In the genomic region with DNA sequence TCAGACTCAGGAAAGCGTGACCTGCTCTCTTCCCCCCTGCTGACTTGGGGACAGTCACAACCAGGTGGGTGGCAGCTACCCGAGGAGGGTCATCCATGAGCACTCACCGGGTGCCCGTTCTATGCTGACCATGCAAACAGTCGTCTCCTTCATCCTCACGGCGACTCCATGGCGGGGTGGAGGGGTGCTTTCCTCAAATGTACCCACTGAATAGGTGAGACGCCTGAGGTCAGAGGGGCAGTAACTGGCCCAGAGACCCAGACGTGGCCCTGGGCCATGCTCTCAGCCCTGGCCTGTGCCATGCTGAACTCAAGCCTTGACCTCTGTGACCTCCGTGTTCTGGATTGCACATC, we compare ENCODE assay signal across 33 cellular contexts.
"Had no signal": no experiment of that assay in that cellular context is flagged by ENCODE, and none has a peak within 500 bp of the region (broad histone marks: within the 10 kb centered on the region; RNA-seq: fewer than 3 reads in every experiment).

No MANE protein-coding gene starts in this region.

- H3K27ac Mint-ChIP-seq: activated CD4-positive, alpha-beta memory T cell treated with anti-CD3 and anti-CD28 coated beads, Interleukin-2, amount 10 ng/mL, durations not matched to agents 7 days and 5 days; activated CD8-positive, alpha-beta memory T cell treated with anti-CD3 and anti-CD28 coated beads, Interleukin-2, amount 10 ng/mL, durations not matched to agents 7 days and 5 days; activated naive CD4-positive, alpha-beta T cell treated with anti-CD3 and anti-CD28 coated beads, Interleukin-2, amount 10 ng/mL, durations not matched to agents 7 days and 5 days; activated naive CD8-positive, alpha-beta T cell; activated T-helper 2 cell treated with anti-CD3 and anti-CD28 coated beads, Interferon-gamma antibody, Interleukin-2, Interleukin-4, amounts not matched to agents 10 μg/mL and 5 μg/mL and 100 μg/mL, durations not matched to agents 14 hours and 24 hours and 36 hours had no signal

- DNase-seq: activated CD4-positive, alpha-beta memory T cell treated with anti-CD3 and anti-CD28 coated beads, Interleukin-2, amount 10 ng/mL, durations not matched to agents 7 days and 5 days; activated CD4-positive, alpha-beta T cell treated with anti-CD3 and anti-CD28 coated beads for 4 hours; activated CD8-positive, alpha-beta memory T cell treated with anti-CD3 and anti-CD28 coated beads for 24 hours; activated CD8-positive, alpha-beta memory T cell treated with anti-CD3 and anti-CD28 coated beads, Interleukin-2, amount 10 ng/mL, durations not matched to agents 7 days and 5 days; activated CD8-positive, alpha-beta memory T cell treated with anti-CD3 and anti-CD28 coated beads, Interleukin-2, amount 50 U/mL, for 48 hours; activated naive CD4-positive, alpha-beta T cell treated with anti-CD3 and anti-CD28 coated beads, Interleukin-2, amount 10 ng/mL, durations not matched to agents 7 days and 5 days; caudate nucleus; cerebellar nuclear complex; Kasumi-1; KG1; MG63; NCI-H1048; NCI-H1436 treated with DMSO at 0.1 percent for 48 hours; NCI-H1694 treated with DMSO at 0.1 percent for 48 hours; NCI-H2029; NCI-H345; NCI-H526; NCI-H748 treated with DMSO at 0.1 percent for 48 hours; NK-92 treated with Interleukin-12 subunit alpha and Interleukin-12 subunit beta, amount 100 ng/mL, for 24 hours; PC-3; RPMI8226; SHP77 treated with DMSO at 0.1 percent for 48 hours; SW 1271; T-helper 1 cell; T-helper 2 cell; T-helper 9 cell; WERI-Rb-1 had no signal

- H3K4me3 ChIP-seq: body of pancreas, breast epithelium, MG63, Peyer's patch, SJSA1 had no signal

- H3K27ac ChIP-seq: body of pancreas, breast epithelium, Peyer's patch, SJSA1, WERI-Rb-1 had no signal

- H3K9me3 ChIP-seq: body of pancreas, breast epithelium, MG63, Peyer's patch, SJSA1 had no signal

- H3K9me3 Mint-ChIP-seq: activated CD4-positive, alpha-beta memory T cell treated with anti-CD3 and anti-CD28 coated beads, Interleukin-2, amount 10 ng/mL, durations not matched to agents 7 days and 5 days; activated naive CD4-positive, alpha-beta T cell treated with anti-CD3 and anti-CD28 coated beads, Interleukin-2, amount 10 ng/mL, durations not matched to agents 7 days and 5 days; activated T-helper 2 cell treated with anti-CD3 and anti-CD28 coated beads, Interferon-gamma antibody, Interleukin-2, Interleukin-4, amounts not matched to agents 10 μg/mL and 5 μg/mL and 100 μg/mL, durations not matched to agents 14 hours and 24 hours and 36 hours had no signal

- ATAC-seq: activated CD8-positive, alpha-beta memory T cell treated with anti-CD3 and anti-CD28 coated beads, Interleukin-2, amount 10 ng/mL, durations not matched to agents 7 days and 5 days; body of pancreas; PC-3 had no signal

- H3K4me3 Mint-ChIP-seq: activated CD4-positive, alpha-beta memory T cell treated with anti-CD3 and anti-CD28 coated beads, Interleukin-2, amount 10 ng/mL, durations not matched to agents 7 days and 5 days; activated CD8-positive, alpha-beta memory T cell treated with anti-CD3 and anti-CD28 coated beads, Interleukin-2, amount 10 ng/mL, durations not matched to agents 7 days and 5 days; activated naive CD4-positive, alpha-beta T cell treated with anti-CD3 and anti-CD28 coated beads, Interleukin-2, amount 10 ng/mL, durations not matched to agents 7 days and 5 days; activated naive CD8-positive, alpha-beta T cell had no signal

- H3K4me1 ChIP-seq: body of pancreas, breast epithelium, Peyer's patch, SJSA1 had no signal

- H3K27me3 ChIP-seq: body of pancreas, breast epithelium, MG63, Peyer's patch, SJSA1 had no signal

- H3K36me3 ChIP-seq: breast epithelium, MG63, Peyer's patch, SJSA1, WERI-Rb-1 had no signal

- H3K27me3 Mint-ChIP-seq: activated CD4-positive, alpha-beta memory T cell treated with anti-CD3 and anti-CD28 coated beads, Interleukin-2, amount 10 ng/mL, durations not matched to agents 7 days and 5 days; activated CD8-positive, alpha-beta memory T cell treated with anti-CD3 and anti-CD28 coated beads, Interleukin-2, amount 10 ng/mL, durations not matched to agents 7 days and 5 days; activated naive CD4-positive, alpha-beta T cell treated with anti-CD3 and anti-CD28 coated beads, Interleukin-2, amount 10 ng/mL, durations not matched to agents 7 days and 5 days; activated naive CD8-positive, alpha-beta T cell had no signal

- H3K4me1 Mint-ChIP-seq: activated CD4-positive, alpha-beta memory T cell treated with anti-CD3 and anti-CD28 coated beads, Interleukin-2, amount 10 ng/mL, durations not matched to agents 7 days and 5 days; activated CD8-positive, alpha-beta memory T cell treated with anti-CD3 and anti-CD28 coated beads, Interleukin-2, amount 10 ng/mL, durations not matched to agents 7 days and 5 days; activated naive CD4-positive, alpha-beta T cell treated with anti-CD3 and anti-CD28 coated beads, Interleukin-2, amount 10 ng/mL, durations not matched to agents 7 days and 5 days had no signal

- H3K36me3 Mint-ChIP-seq: activated CD8-positive, alpha-beta memory T cell treated with anti-CD3 and anti-CD28 coated beads, Interleukin-2, amount 10 ng/mL, durations not matched to agents 7 days and 5 days; activated naive CD4-positive, alpha-beta T cell treated with anti-CD3 and anti-CD28 coated beads, Interleukin-2, amount 10 ng/mL, durations not matched to agents 7 days and 5 days; activated naive CD8-positive, alpha-beta T cell had no signal
